1 cellular context compared by ENCODE assay signal in the genomic region with DNA sequence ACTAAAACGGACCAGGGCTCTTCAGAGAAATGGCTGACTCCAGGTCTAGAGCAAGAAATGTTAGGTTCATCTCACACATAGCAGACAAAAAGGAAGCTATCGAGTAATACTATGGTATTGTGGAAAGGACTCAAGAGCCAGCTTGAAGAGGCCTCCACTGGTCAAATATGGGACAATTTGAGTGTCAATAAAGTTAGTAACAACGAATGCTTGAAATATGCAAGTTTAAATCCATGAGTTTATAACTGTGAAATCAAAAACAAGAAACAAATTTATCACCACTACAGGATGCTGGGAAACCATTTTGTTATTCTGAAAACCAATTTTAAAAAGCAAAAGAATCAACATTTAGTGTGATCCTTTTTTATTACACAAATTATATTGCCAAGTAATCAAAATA.
A peak's percentile ranks its signal among the peaks of the same experiment; 100 is the strongest.
TF ChIP-seq lines count a peak whose summit lies in the region.

No MANE protein-coding gene starts in this region.

TF ChIP-seq in A549, 52 proteins besides CTCF, POLR2A, EP300 and RAD21 (continued from another document):
- no peak for TF ChIP-seq CEBPB (IDR thresholded peaks at IDR 0.05)
- TF ChIP-seq HEYL (CRISPR knock-in tag; IDR thresholded peaks at IDR 0.05): no peak
- TF ChIP-seq MAFK (IDR thresholded peaks at IDR 0.05; ENCODE audit: partially characterized antibody): peak; percentile 35
